18 cellular contexts compared by ENCODE assay signal in the genomic region with DNA sequence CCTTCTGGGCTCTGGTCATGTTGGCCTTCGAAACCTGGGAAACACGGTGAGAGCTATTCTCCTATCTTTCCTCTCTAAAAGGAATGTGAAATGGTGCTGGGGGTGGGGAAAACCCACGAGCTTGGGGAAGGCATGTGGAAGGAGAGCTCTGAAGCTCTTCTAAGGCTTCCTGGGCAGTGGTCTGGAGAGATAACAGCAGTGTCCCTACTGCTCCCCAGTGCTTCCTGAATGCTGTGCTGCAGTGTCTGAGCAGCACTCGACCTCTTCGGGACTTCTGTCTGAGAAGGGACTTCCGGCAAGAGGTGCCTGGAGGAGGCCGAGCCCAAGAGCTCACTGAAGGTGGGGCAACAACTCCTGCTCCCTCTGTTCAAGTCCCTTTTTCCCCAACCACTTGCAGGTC. TPM values are rescaled to one million over a fixed set of nuclear protein-coding genes. Genes with fewer than 3 reads are reported as not detected.
DNase-seq lines count a peak whose midpoint lies in the region; ATAC-seq and TF ChIP-seq lines count a peak whose summit lies in the region.
"Had no signal": no experiment of that assay in that cellular context is flagged by ENCODE, and none has a peak within 500 bp of the region (broad histone marks: within the 10 kb centered on the region; RNA-seq: fewer than 3 reads in every experiment).

No MANE protein-coding gene starts in this region.

- POLR2A ChIA-PET in CD4-positive, alpha-beta T cell (lab: Charles Lee) = interaction anchor here (0.9 to 1.3 kb wide), 4 partner anchors 15 to 40 kb away, joined by 3 to 5 read pairs (median 3); partner anchors contain the start of genes B4GALT3, DEDD and NDUFS2

- H3K4me3 ChIP-seq in coronary artery = no peak overlapping the region
- H3K4me3 ChIP-seq: heart right ventricle, thoracic aorta had no signal

- H3K9me3 ChIP-seq in CD4-positive, alpha-beta T cell (ENCODE audit: control insufficient read depth, low read length) = no peaks in the 10 kb centered on the region
- H3K9me3 ChIP-seq: heart right ventricle, thoracic aorta had no signal

- H3K36me3 Mint-ChIP-seq in CD4-positive, alpha-beta T cell (ENCODE audit: low read depth) = peaks cover 73% of the 10 kb centered on the region
- H3K36me3 Mint-ChIP-seq in IgD-negative memory B cell (peaks cover 3% of the 10 kb centered on the region), nephron progenitor cell (ENCODE audit: low read depth) (peaks cover 50% of the 10 kb centered on the region)
- peaks cover 32% of the 10 kb centered on the region for H3K36me3 Mint-ChIP-seq in activated naive CD8-positive, alpha-beta T cell treated with anti-CD3 and anti-CD28 coated beads, Interleukin-2, amount 50 U/mL, for 24 hours (ENCODE audit: low read depth)

- CTCF ChIA-PET in CD4-positive, alpha-beta T cell (lab: Charles Lee) = no interaction called here

- H3K4me1 Mint-ChIP-seq in CD4-positive, alpha-beta T cell (ENCODE audit: low read depth) = peaks cover 85% of the 10 kb centered on the region
- H3K4me1 Mint-ChIP-seq in IgD-negative memory B cell (peaks cover 34 to 40% (median 40%) of the 10 kb centered on the region in 3 donors), nephron progenitor cell (peaks cover 76% of the 10 kb centered on the region)
- H3K4me1 Mint-ChIP-seq in activated naive CD8-positive, alpha-beta T cell treated with anti-CD3 and anti-CD28 coated beads, Interleukin-2, amount 50 U/mL, for 24 hours = peaks cover 51% of the 10 kb centered on the region

- peak overlapping the region; percentile 93 for H3K4me3 Mint-ChIP-seq in CD4-positive, alpha-beta T cell
- peak overlapping the region in 3 of 4 donors; percentile 59 to 93 (median 65) for H3K4me3 Mint-ChIP-seq in IgD-negative memory B cell
- no peak overlapping the region for H3K4me3 Mint-ChIP-seq in activated naive CD8-positive, alpha-beta T cell treated with anti-CD3 and anti-CD28 coated beads, Interleukin-2, amount 50 U/mL, for 24 hours
- peak overlapping the region; percentile 2 for H3K4me3 Mint-ChIP-seq in nephron progenitor cell

- intact Hi-C loops in CD4-positive, alpha-beta T cell (cut with DNase I, micrococcal nuclease) = loop anchor here in 1 of 2 experiments (2.0 kb wide), 1 partner anchor 15 kb away; the partner anchor contains the start of gene B4GALT3

- DNase-seq in CD4-positive, alpha-beta T cell = no peak
- no peak for DNase-seq in activated naive CD8-positive, alpha-beta T cell treated with anti-CD3 and anti-CD28 coated beads, Interleukin-2, amount 50 U/mL, for 24 hours
- DNase-seq in nephron progenitor cell (no peak), UCSD-AML1 (lab: John Stamatoyannopoulos, UW; ENCODE audit: unreplicated experiment) (no peak), coronary artery (ENCODE audit: low spot score) (no peak)
- DNase-seq: activated CD4-positive, alpha-beta T cell treated with anti-CD3 and anti-CD28 coated beads, Interleukin-2, amount 10 ng/mL, durations not matched to agents 24 days and 14 days; activated T-cell treated with anti-CD3 and anti-CD28 coated beads for 4 hours; central memory CD4-positive, alpha-beta T cell; DMS 273 treated with DMSO at 0.1 percent for 48 hours; effector CD8-positive, alpha-beta T cell; heart right ventricle; mesenchymal stem cell; NCI-H2029 treated with DMSO at 0.1 percent for 48 hours; stimulated activated CD4-positive, alpha-beta T cell treated with anti-CD3 and anti-CD28 coated beads, Interleukin-2, amount 100 ng/mL, for 24 hours had no signal

- no peak for TF ChIP-seq CTCF in CD4-positive, alpha-beta T cell (IDR thresholded peaks at IDR 0.05)
- TF ChIP-seq CTCF in nephron progenitor cell (IDR thresholded peaks at IDR 0.05) = no peak
- no peak for TF ChIP-seq CTCF in coronary artery (IDR thresholded peaks at IDR 0.05)

- H3K9me3 Mint-ChIP-seq in CD4-positive, alpha-beta T cell = no peaks in the 10 kb centered on the region
- H3K9me3 Mint-ChIP-seq in IgD-negative memory B cell (no peaks in the 10 kb centered on the region), nephron progenitor cell (no peaks in the 10 kb centered on the region)
- H3K9me3 Mint-ChIP-seq in activated naive CD8-positive, alpha-beta T cell treated with anti-CD3 and anti-CD28 coated beads, Interleukin-2, amount 50 U/mL, for 24 hours = no peaks in the 10 kb centered on the region
- H3K9me3 Mint-ChIP-seq: activated CD4-positive, alpha-beta T cell treated with anti-CD3 and anti-CD28 coated beads, Interleukin-2, amount 10 ng/mL, durations not matched to agents 24 days and 14 days had no signal

- no peaks in the 10 kb centered on the region for H3K27me3 Mint-ChIP-seq in CD4-positive, alpha-beta T cell
- H3K27me3 Mint-ChIP-seq in IgD-negative memory B cell = no peaks in the 10 kb centered on the region
- H3K27me3 Mint-ChIP-seq in activated naive CD8-positive, alpha-beta T cell treated with anti-CD3 and anti-CD28 coated beads, Interleukin-2, amount 50 U/mL, for 24 hours = no peaks in the 10 kb centered on the region
- peaks cover 2% of the 10 kb centered on the region for H3K27me3 Mint-ChIP-seq in nephron progenitor cell (ENCODE audit: low read depth, poor library complexity)
- H3K27me3 Mint-ChIP-seq: activated CD4-positive, alpha-beta T cell treated with anti-CD3 and anti-CD28 coated beads, Interleukin-2, amount 10 ng/mL, durations not matched to agents 24 days and 14 days had no signal

- no peak for ATAC-seq in CD4-positive, alpha-beta T cell (ENCODE audit: poor library complexity)
- ATAC-seq in activated naive CD8-positive, alpha-beta T cell treated with anti-CD3 and anti-CD28 coated beads, Interleukin-2, amount 50 U/mL, for 24 hours = no peak
- ATAC-seq in HG03432 (IDR thresholded peaks at IDR 0.05; ENCODE audit: unreplicated experiment) = no peak
- ATAC-seq: heart right ventricle, Right ventricle myocardium inferior had no signal

- H3K27me3 ChIP-seq in CD4-positive, alpha-beta T cell (ENCODE audit: control insufficient read depth, insufficient read depth, low read length) = no peaks in the 10 kb centered on the region
- H3K27me3 ChIP-seq: heart right ventricle had no signal

- H3K27ac ChIP-seq in CD4-positive, alpha-beta T cell (ENCODE audit: low read depth, low read length) = no peak overlapping the region
- no peak overlapping the region for H3K27ac ChIP-seq in coronary artery
- H3K27ac ChIP-seq: heart right ventricle, thoracic aorta had no signal

- H3K27ac Mint-ChIP-seq in CD4-positive, alpha-beta T cell = peak overlapping the region; percentile 98
- H3K27ac Mint-ChIP-seq in IgD-negative memory B cell (peak overlapping the region in 1 of 3 donors; percentile 97), nephron progenitor cell (no peak overlapping the region)
- H3K27ac Mint-ChIP-seq in activated naive CD8-positive, alpha-beta T cell treated with anti-CD3 and anti-CD28 coated beads, Interleukin-2, amount 50 U/mL, for 24 hours = peak overlapping the region; percentile 55

RNA-seq across cellular contexts. Expression of gene USP21, which starts 2.8 kb away (rescaled TPM):
- 10 to 100 TPM; 44.4 to 45.6 TPM for total RNA-seq in CD4-positive, alpha-beta T cell
- 30.1 TPM for polyA plus RNA-seq in IgD-negative memory B cell

RNA-seq across cellular contexts. Expression of gene PPOX, which starts 4.2 kb away (rescaled TPM):
- total RNA-seq in CD4-positive, alpha-beta T cell = 10 to 100 TPM; 28.6 to 31.5 TPM
- polyA plus RNA-seq in IgD-negative memory B cell = 13.4 TPM

RNA-seq across cellular contexts. Expression of gene UFC1, which starts 8.3 kb away (rescaled TPM):
- total RNA-seq in CD4-positive, alpha-beta T cell = 10 to 100 TPM; 96.6 to 97.8 TPM
- polyA plus RNA-seq in IgD-negative memory B cell = 122 TPM

RNA-seq across cellular contexts. Expression of gene B4GALT3, which starts 15.3 kb away (rescaled TPM):
- 10 to 100 TPM; 40.8 to 44.3 TPM for total RNA-seq in CD4-positive, alpha-beta T cell
- 44.2 TPM for polyA plus RNA-seq in IgD-negative memory B cell

RNA-seq across cellular contexts. Expression of gene DEDD, which starts 29.6 kb away (rescaled TPM):
- total RNA-seq in CD4-positive, alpha-beta T cell = 10 to 100 TPM; 35.5 to 36.6 TPM
- 39.1 TPM for polyA plus RNA-seq in IgD-negative memory B cell
